ENCODE assay signal across 11 cellular contexts in the genomic region with DNA sequence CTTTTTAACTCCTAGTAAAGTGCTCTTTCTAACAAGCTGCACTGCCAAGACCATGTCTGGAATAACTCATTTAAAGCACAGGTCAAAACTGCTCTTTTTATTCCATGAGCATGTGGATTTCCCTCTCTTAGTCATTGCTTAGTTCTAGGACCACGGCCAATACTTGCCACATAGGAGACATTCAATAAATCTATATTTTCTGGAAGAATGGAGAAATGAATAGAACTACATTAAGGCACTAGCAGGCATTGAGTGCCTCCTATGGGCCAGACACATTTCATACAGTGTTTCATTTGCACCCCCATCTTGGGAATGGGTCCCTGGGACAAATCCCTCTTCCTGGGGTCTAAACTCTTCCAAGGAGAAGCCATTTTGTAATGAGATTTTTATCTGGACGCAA.
DNase-seq lines count a peak whose midpoint lies in the region; ATAC-seq and TF ChIP-seq lines count a peak whose summit lies in the region.
"Had no signal": no experiment of that assay in that cellular context is flagged by ENCODE, and none has a peak within 500 bp of the region (broad histone marks: within the 10 kb centered on the region; RNA-seq: fewer than 3 reads in every experiment).

No MANE protein-coding gene starts in this region.

- no peaks in the 10 kb centered on the region for H4K20me1 ChIP-seq in IMR-90 (ENCODE audit: insufficient read depth, low read length)

- H3K4ac ChIP-seq in IMR-90 (ENCODE audit: low read depth, low read length): peak overlapping the region; percentile 5; the same call in 1 of the 2 replicates

- peaks cover 7% of the 10 kb centered on the region for H3K4me1 ChIP-seq in IMR-90 (ENCODE audit: control insufficient read depth, insufficient read depth, low read length)

- H2BK120ac ChIP-seq in IMR-90 (ENCODE audit: low read depth, low read length): peak overlapping the region; percentile 30; the same call in 1 of the 2 replicates

- H3K36me3 ChIP-seq in IMR-90 (ENCODE audit: control insufficient read depth, insufficient read depth, low read length): no peaks in the 10 kb centered on the region

- in situ Hi-C loops in IMR-90 (cut with MboI; ENCODE audit: low sequenced_read_pairs) (no loop called here), astrocyte of the spinal cord (cut with HindIII; ENCODE audit: low sequenced_read_pairs) (no loop called here)

- no peak overlapping the region for H3K4me3 ChIP-seq in IMR-90 (ENCODE audit: insufficient read depth, low read depth, low read length)
- no peak overlapping the region for H3K4me3 ChIP-seq in astrocyte of the spinal cord (ENCODE audit: low read depth, low read length)

- H3K9me3 Mint-ChIP-seq in activated CD4-positive, alpha-beta memory T cell treated with anti-CD3 and anti-CD28 coated beads, Interleukin-2, amount 10 ng/mL, durations not matched to agents 7 days and 5 days: no peaks in the 10 kb centered on the region

- H3K56ac ChIP-seq in IMR-90 (ENCODE audit: extremely low read depth, insufficient read depth, low read length): no peak overlapping the region

- POLR2A ChIA-PET in IMR-90 (lab: Charles Lee; ENCODE audit: unreplicated experiment): no interaction called here
- POLR2A ChIA-PET in activated CD4-positive, alpha-beta memory T cell treated with anti-CD3 and anti-CD28 coated beads, Interleukin-2, amount 10 ng/mL, durations not matched to agents 7 days and 5 days (lab: Charles Lee): no interaction called here

- intact Hi-C loops in IMR-90 (cut with micrococcal nuclease): loop anchor here (1.0 to 5.0 kb wide), 3 partner anchors 125 to 553 kb away; a partner anchor contains a TSS

- no peaks in the 10 kb centered on the region for H3K9me3 ChIP-seq in IMR-90 (ENCODE audit: control insufficient read depth, insufficient read depth, low read length)

- dilution Hi-C loops in IMR-90 (cut with HindIII; ENCODE audit: low sequenced_read_pairs, unreplicated experiment): no loop called here

- H3K18ac ChIP-seq in IMR-90 (ENCODE audit: low read depth, low read length): 0 out of 2 replicates have a peak overlapping the region, but pooled peaks have one; percentile 30

- H3K9ac ChIP-seq in IMR-90 (ENCODE audit: low read depth, low read length): no peak overlapping the region
- H3K9ac ChIP-seq: KMS-11 had no signal

- H3K14ac ChIP-seq in IMR-90 (replicated peaks; ENCODE audit: low read depth, low read length): peak overlapping the region; percentile 40; the same call in 1 of the 2 replicates

- H2BK15ac ChIP-seq in IMR-90 (ENCODE audit: low read depth, low read length): no peak overlapping the region

- H3K79me1 ChIP-seq in IMR-90 (ENCODE audit: low read depth in 1 of 2, low read length in 2 of 2): no peaks in the 10 kb centered on the region

- H3K27ac ChIP-seq in IMR-90 (ENCODE audit: insufficient read depth, low read length): no peak overlapping the region
- H3K27ac ChIP-seq: KMS-11 had no signal

- H3K4me3 Mint-ChIP-seq in activated CD4-positive, alpha-beta memory T cell treated with anti-CD3 and anti-CD28 coated beads, Interleukin-2, amount 10 ng/mL, durations not matched to agents 7 days and 5 days: no peak overlapping the region

- H3K27ac Mint-ChIP-seq in activated CD4-positive, alpha-beta memory T cell treated with anti-CD3 and anti-CD28 coated beads, Interleukin-2, amount 10 ng/mL, durations not matched to agents 7 days and 5 days: no peak overlapping the region

- no peak overlapping the region for H4K91ac ChIP-seq in IMR-90 (ENCODE audit: insufficient read depth, low read depth, low read length)

- no TSS peak for BruUV-seq in IMR-90 (replicated peaks; lab: Mats Ljungman, UMichigan)

- peak overlapping the region; percentile 64 for H2BK5ac ChIP-seq in IMR-90 (ENCODE audit: low read depth, low read length, poor library complexity, severe bottlenecking)

- 100% methylated on average over 1 of the region's 2 CpGs; no CpG with 5 or more reads in 1 of the 2 experiments for WGBS in IMR-90 (ENCODE audit: extremely low coverage in 2 of 2, insufficient read length in 1 of 2), 2 experiments

- no peaks in the 10 kb centered on the region for H3K27me3 ChIP-seq in IMR-90 (ENCODE audit: control insufficient read depth, insufficient read depth, low read length)

- peak; percentile 68 for TF ChIP-seq RAD21 in IMR-90 (IDR thresholded peaks at IDR 0.05; ENCODE audit: low read length)

- no peaks in the 10 kb centered on the region for H3K36me3 Mint-ChIP-seq in activated CD4-positive, alpha-beta memory T cell treated with anti-CD3 and anti-CD28 coated beads, Interleukin-2, amount 10 ng/mL, durations not matched to agents 7 days and 5 days (ENCODE audit: low read depth)

- H3K27me3 Mint-ChIP-seq in activated CD4-positive, alpha-beta memory T cell treated with anti-CD3 and anti-CD28 coated beads, Interleukin-2, amount 10 ng/mL, durations not matched to agents 7 days and 5 days: peaks cover 2% of the 10 kb centered on the region

- peaks cover 10% of the 10 kb centered on the region for H3K9me1 ChIP-seq in IMR-90 (ENCODE audit: insufficient read depth, low read length)

- TF ChIP-seq CTCF in IMR-90 (conservative IDR thresholded peaks at IDR 0.05; ENCODE audit: low read depth, low read length): peak; percentile 60
- peak; percentile 57 for TF ChIP-seq CTCF in astrocyte of the spinal cord (IDR thresholded peaks at IDR 0.05; ENCODE audit: low read depth, low read length)

- no peak overlapping the region; a peak in 1 of 4 replicates for H4K8ac ChIP-seq in IMR-90 (ENCODE audit: low read depth in 2 of 2, low read length in 2 of 2)

- DNase-seq in EH (ENCODE audit: low read depth) (peak; percentile 64), IMR-90 (peak; percentile 93), astrocyte of the spinal cord (ENCODE audit: low read depth, low spot score) (peak; percentile 94), lung microvascular endothelial cell (ENCODE audit: low read depth in 2 of 2) (peak; percentile 23 to 56), C1 segment of cervical spinal cord (lab: John Stamatoyannopoulos, UW) (no peak), cortex of kidney (lab: John Stamatoyannopoulos, UW) (no peak), NCI-H1417 (lab: John Stamatoyannopoulos, UW) (no peak)
- no peak for DNase-seq in activated CD4-positive, alpha-beta memory T cell treated with anti-CD3 and anti-CD28 coated beads, Interleukin-2, amount 10 ng/mL, durations not matched to agents 7 days and 5 days
- DNase-seq: activated T-cell treated with anti-CD3 and anti-CD28 coated beads, Interleukin-2, amount 50 U/mL, for 48 hours; SW 1271 had no signal

- CTCF ChIA-PET in IMR-90 (lab: Yijun Ruan, JAX): no interaction called here
- CTCF ChIA-PET in activated CD4-positive, alpha-beta memory T cell treated with anti-CD3 and anti-CD28 coated beads, Interleukin-2, amount 10 ng/mL, durations not matched to agents 7 days and 5 days (lab: Charles Lee): interaction anchor here (1.2 kb wide), 1 partner anchor 558 kb away, joined by 3 read pairs; no protein-coding TSS in a partner anchor

- ATAC-seq in IMR-90 (ENCODE audit: low read depth): peak; percentile 48

- TF ChIP-seq POLR2A in IMR-90 (IDR thresholded peaks at IDR 0.05; ENCODE audit: low read depth, low read length): no peak

- no peak overlapping the region for H2AK5ac ChIP-seq in IMR-90 (ENCODE audit: low read depth, low read length)

- H2BK20ac ChIP-seq in IMR-90 (ENCODE audit: low read depth, low read length): no peak overlapping the region

- no peak overlapping the region for H3K23ac ChIP-seq in IMR-90 (ENCODE audit: low read depth, low read length)

- H3K4me2 ChIP-seq in IMR-90 (ENCODE audit: low read depth, low read length): no peak overlapping the region
- H3K4me2 ChIP-seq: KMS-11 had no signal

- H3K4me1 Mint-ChIP-seq in activated CD4-positive, alpha-beta memory T cell treated with anti-CD3 and anti-CD28 coated beads, Interleukin-2, amount 10 ng/mL, durations not matched to agents 7 days and 5 days: no peaks in the 10 kb centered on the region

- H2AFZ ChIP-seq in IMR-90 (replicated peaks; ENCODE audit: low read length, poor library complexity): no peak overlapping the region

- H4K5ac ChIP-seq in IMR-90 (ENCODE audit: low read depth, low read length): no peak overlapping the region

- H2AK9ac ChIP-seq in IMR-90 (replicated peaks; ENCODE audit: low read depth, low read length, poor library complexity): no peak overlapping the region

TF ChIP-seq in IMR-90, 13 proteins besides CTCF, POLR2A, EP300 and RAD21:
- TF ChIP-seq FOS (IDR thresholded peaks at IDR 0.05; ENCODE audit: low read depth, low read length) (peak; percentile 37; the same call in 1 of the 2 replicates), BHLHE40 (IDR thresholded peaks at IDR 0.05; ENCODE audit: low read depth, low read length) (no peak), RCOR1 (IDR thresholded peaks at IDR 0.05; ENCODE audit: insufficient replicate concordance, low read length) (no peak), SMC3 (IDR thresholded peaks at IDR 0.05; ENCODE audit: low read depth, low read length) (peak; percentile 53), CEBPB (IDR thresholded peaks at IDR 0.05; ENCODE audit: low read depth, low read length) (peak; percentile 80), MXI1 (IDR thresholded peaks at IDR 0.05; ENCODE audit: borderline replicate concordance, low read depth, low read length) (no peak), NFE2L2 (IDR thresholded peaks at IDR 0.05; ENCODE audit: low read depth, low read length) (no peak), MAZ (IDR thresholded peaks at IDR 0.05; ENCODE audit: borderline replicate concordance, low read depth, low read length) (no peak), RFX5 (IDR thresholded peaks at IDR 0.05; ENCODE audit: low read depth, low read length) (no peak), MAFK (IDR thresholded peaks at IDR 0.05; ENCODE audit: low read depth, low read length) (no peak)
- TF ChIP-seq, protein P1, sequence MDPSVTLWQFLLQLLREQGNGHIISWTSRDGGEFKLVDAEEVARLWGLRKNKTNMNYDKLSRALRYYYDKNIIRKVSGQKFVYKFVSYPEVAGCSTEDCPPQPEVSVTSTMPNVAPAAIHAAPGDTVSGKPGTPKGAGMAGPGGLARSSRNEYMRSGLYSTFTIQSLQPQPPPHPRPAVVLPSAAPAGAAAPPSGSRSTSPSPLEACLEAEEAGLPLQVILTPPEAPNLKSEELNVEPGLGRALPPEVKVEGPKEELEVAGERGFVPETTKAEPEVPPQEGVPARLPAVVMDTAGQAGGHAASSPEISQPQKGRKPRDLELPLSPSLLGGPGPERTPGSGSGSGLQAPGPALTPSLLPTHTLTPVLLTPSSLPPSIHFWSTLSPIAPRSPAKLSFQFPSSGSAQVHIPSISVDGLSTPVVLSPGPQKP (IDR thresholded peaks at IDR 0.05; ENCODE audit: borderline replicate concordance, low read depth, low read length): no peak
- TF ChIP-seq, protein P2, sequence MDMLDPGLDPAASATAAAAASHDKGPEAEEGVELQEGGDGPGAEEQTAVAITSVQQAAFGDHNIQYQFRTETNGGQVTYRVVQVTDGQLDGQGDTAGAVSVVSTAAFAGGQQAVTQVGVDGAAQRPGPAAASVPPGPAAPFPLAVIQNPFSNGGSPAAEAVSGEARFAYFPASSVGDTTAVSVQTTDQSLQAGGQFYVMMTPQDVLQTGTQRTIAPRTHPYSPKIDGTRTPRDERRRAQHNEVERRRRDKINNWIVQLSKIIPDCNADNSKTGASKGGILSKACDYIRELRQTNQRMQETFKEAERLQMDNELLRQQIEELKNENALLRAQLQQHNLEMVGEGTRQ (IDR thresholded peaks at IDR 0.05; ENCODE audit: low read depth, low read length): no peak

Comparison
In these comparisons a context has a peak if more than half of its experiments do, and no peak if none do; other contexts are left out.
1. DNase-seq: peak in EH (single experiment), IMR-90 (single experiment), astrocyte of the spinal cord (single experiment) and lung microvascular endothelial cell (2 of 2); none in activated CD4-positive, alpha-beta memory T cell treated with anti-CD3 and anti-CD28 coated beads, Interleukin-2, amount 10 ng/mL, durations not matched to agents 7 days and 5 days (single experiment), C1 segment of cervical spinal cord (0 of 14), cortex of kidney (single experiment) and NCI-H1417 (0 of 3).